15 cellular contexts compared by ENCODE assay signal in genomic region chr9:29322240-29322639, GRCh38.
DNase-seq lines count a peak whose midpoint lies in the region; ATAC-seq and TF ChIP-seq lines count a peak whose summit lies in the region.
"Had no signal": no experiment of that assay in that cellular context is flagged by ENCODE, and none has a peak within 500 bp of the region (broad histone marks: within the 10 kb centered on the region; RNA-seq: fewer than 3 reads in every experiment).

No MANE protein-coding gene starts in this region.

- ATAC-seq in GM18870 (IDR thresholded peaks at IDR 0.05; ENCODE audit: unreplicated experiment) (peak; percentile 86), HG02623 (IDR thresholded peaks at IDR 0.05; ENCODE audit: unreplicated experiment) (peak; percentile 65), HG03520 (IDR thresholded peaks at IDR 0.05; ENCODE audit: unreplicated experiment) (peak; percentile 59)
- ATAC-seq in stimulated activated memory B cell treated with anti-CD40 and anti-IgM and Interleukin-4, amounts not matched to agents 10 μg/mL and 1 μg/mL and 100 μg/mL, for 72 hours: no peak
- ATAC-seq: left lobe of liver had no signal

- H3K27ac Mint-ChIP-seq in immature natural killer cell (peak overlapping the region; percentile 66 to 92 (median 82)), chondrocyte (ENCODE audit: unreplicated experiment) (no peak overlapping the region)
- H3K27ac Mint-ChIP-seq in stimulated activated memory B cell treated with anti-CD40 and anti-IgM and Interleukin-4, amounts not matched to agents 10 μg/mL and 1 μg/mL and 100 μg/mL, for 72 hours: no peak overlapping the region
- H3K27ac Mint-ChIP-seq: activated naive CD8-positive, alpha-beta T cell treated with anti-CD3 and anti-CD28 coated beads, Interleukin-2, amount 10 ng/mL, durations not matched to agents 7 days and 5 days; naive B cell had no signal

- no peak for TF ChIP-seq POLR2A in thyroid gland (IDR thresholded peaks at IDR 0.05)

- DNase-seq in immature natural killer cell: peak; percentile 37 to 68 (median 58)
- DNase-seq in thyroid gland: no peak
- no peak for DNase-seq in DMS 273 treated with DMSO at 0.1 percent for 48 hours (lab: John Stamatoyannopoulos, UW)
- DNase-seq in chondrocyte (ENCODE audit: low spot score): no peak
- DNase-seq: activated naive CD8-positive, alpha-beta T cell treated with anti-CD3 and anti-CD28 coated beads, Interleukin-2, amount 10 ng/mL, durations not matched to agents 7 days and 5 days; naive B cell; NCI-H1417; NCI-H526 treated with DMSO at 0.1 percent for 48 hours; SHP77 treated with DMSO at 0.1 percent for 48 hours had no signal

- H3K36me3 Mint-ChIP-seq in immature natural killer cell (no peaks in the 10 kb centered on the region), chondrocyte (ENCODE audit: low read depth) (no peaks in the 10 kb centered on the region)
- no peaks in the 10 kb centered on the region for H3K36me3 Mint-ChIP-seq in stimulated activated memory B cell treated with anti-CD40 and anti-IgM and Interleukin-4, amounts not matched to agents 10 μg/mL and 1 μg/mL and 100 μg/mL, for 72 hours
- H3K36me3 Mint-ChIP-seq: activated naive CD8-positive, alpha-beta T cell treated with anti-CD3 and anti-CD28 coated beads, Interleukin-2, amount 10 ng/mL, durations not matched to agents 7 days and 5 days; naive B cell had no signal

- peaks cover 0 to 7% (median 0%) of the 10 kb centered on the region in 3 donors for H3K27me3 Mint-ChIP-seq in immature natural killer cell (ENCODE audit: low read depth in 3 of 3)
- H3K27me3 Mint-ChIP-seq in stimulated activated memory B cell treated with anti-CD40 and anti-IgM and Interleukin-4, amounts not matched to agents 10 μg/mL and 1 μg/mL and 100 μg/mL, for 72 hours: no peaks in the 10 kb centered on the region
- H3K27me3 Mint-ChIP-seq in chondrocyte (ENCODE audit: low read depth): no peaks in the 10 kb centered on the region
- H3K27me3 Mint-ChIP-seq: activated naive CD8-positive, alpha-beta T cell treated with anti-CD3 and anti-CD28 coated beads, Interleukin-2, amount 10 ng/mL, durations not matched to agents 7 days and 5 days; naive B cell had no signal

- no peak overlapping the region for H3K4me3 ChIP-seq in thyroid gland (replicated peaks in 1 of 3)
- H3K4me3 ChIP-seq: BLaER1 had no signal

- H3K4me1 ChIP-seq in thyroid gland: no peaks in the 10 kb centered on the region
- H3K4me1 ChIP-seq: BLaER1 had no signal

- no peak for TF ChIP-seq CTCF in thyroid gland (IDR thresholded peaks at IDR 0.05)
- TF ChIP-seq CTCF in chondrocyte (IDR thresholded peaks at IDR 0.05): no peak

- H3K27me3 ChIP-seq in thyroid gland: no peaks in the 10 kb centered on the region
- H3K27me3 ChIP-seq: BLaER1 had no signal

- H3K4me1 Mint-ChIP-seq in immature natural killer cell (peaks cover 61 to 76% of the 10 kb centered on the region in 2 donors), chondrocyte (ENCODE audit: low read depth) (peaks cover 4% of the 10 kb centered on the region)
- no peaks in the 10 kb centered on the region for H3K4me1 Mint-ChIP-seq in stimulated activated memory B cell treated with anti-CD40 and anti-IgM and Interleukin-4, amounts not matched to agents 10 μg/mL and 1 μg/mL and 100 μg/mL, for 72 hours
- H3K4me1 Mint-ChIP-seq: activated naive CD8-positive, alpha-beta T cell treated with anti-CD3 and anti-CD28 coated beads, Interleukin-2, amount 10 ng/mL, durations not matched to agents 7 days and 5 days; naive B cell had no signal

- peak overlapping the region; percentile 2 to 68 (median 50) for H3K4me3 Mint-ChIP-seq in immature natural killer cell
- no peak overlapping the region for H3K4me3 Mint-ChIP-seq in stimulated activated memory B cell treated with anti-CD40 and anti-IgM and Interleukin-4, amounts not matched to agents 10 μg/mL and 1 μg/mL and 100 μg/mL, for 72 hours
- no peak overlapping the region for H3K4me3 Mint-ChIP-seq in chondrocyte (ENCODE audit: unreplicated experiment)
- H3K4me3 Mint-ChIP-seq: activated naive CD8-positive, alpha-beta T cell treated with anti-CD3 and anti-CD28 coated beads, Interleukin-2, amount 10 ng/mL, durations not matched to agents 7 days and 5 days; naive B cell had no signal

- intact Hi-C loops in thyroid gland (cut with DNase I): no loop called here

- no peaks in the 10 kb centered on the region for H3K36me3 ChIP-seq in thyroid gland
- H3K36me3 ChIP-seq: BLaER1 had no signal

- H3K9me3 Mint-ChIP-seq in immature natural killer cell (peaks cover 5 to 33% (median 12%) of the 10 kb centered on the region in 6 donors), chondrocyte (ENCODE audit: low read depth) (peaks cover 3% of the 10 kb centered on the region)
- H3K9me3 Mint-ChIP-seq in stimulated activated memory B cell treated with anti-CD40 and anti-IgM and Interleukin-4, amounts not matched to agents 10 μg/mL and 1 μg/mL and 100 μg/mL, for 72 hours: no peaks in the 10 kb centered on the region

- 82 to 83% methylated on average over 2 of the region's 2 CpGs for WGBS in thyroid gland, 2 donors

- no peaks in the 10 kb centered on the region for H3K9me3 ChIP-seq in thyroid gland
- H3K9me3 ChIP-seq: BLaER1 had no signal

- H3K27ac ChIP-seq in thyroid gland: no peak overlapping the region
- H3K27ac ChIP-seq: BLaER1 had no signal

Comparison
In these comparisons a context has a peak if more than half of its experiments do, and no peak if none do; other contexts are left out.
1. DNase-seq: peak in immature natural killer cell (3 of 3); none in thyroid gland (0 of 2), DMS 273 treated with DMSO at 0.1 percent for 48 hours (single experiment) and chondrocyte (single experiment).
2. H3K27ac Mint-ChIP-seq: peak in immature natural killer cell (6 of 6); none in stimulated activated memory B cell treated with anti-CD40 and anti-IgM and Interleukin-4, amounts not matched to agents 10 μg/mL and 1 μg/mL and 100 μg/mL, for 72 hours (single experiment) and chondrocyte (single experiment).
3. H3K4me3 Mint-ChIP-seq: peak in immature natural killer cell (5 of 5); none in stimulated activated memory B cell treated with anti-CD40 and anti-IgM and Interleukin-4, amounts not matched to agents 10 μg/mL and 1 μg/mL and 100 μg/mL, for 72 hours (single experiment) and chondrocyte (single experiment).